Comparison of ENCODE assay signal across 8 cellular contexts in the genomic region with DNA sequence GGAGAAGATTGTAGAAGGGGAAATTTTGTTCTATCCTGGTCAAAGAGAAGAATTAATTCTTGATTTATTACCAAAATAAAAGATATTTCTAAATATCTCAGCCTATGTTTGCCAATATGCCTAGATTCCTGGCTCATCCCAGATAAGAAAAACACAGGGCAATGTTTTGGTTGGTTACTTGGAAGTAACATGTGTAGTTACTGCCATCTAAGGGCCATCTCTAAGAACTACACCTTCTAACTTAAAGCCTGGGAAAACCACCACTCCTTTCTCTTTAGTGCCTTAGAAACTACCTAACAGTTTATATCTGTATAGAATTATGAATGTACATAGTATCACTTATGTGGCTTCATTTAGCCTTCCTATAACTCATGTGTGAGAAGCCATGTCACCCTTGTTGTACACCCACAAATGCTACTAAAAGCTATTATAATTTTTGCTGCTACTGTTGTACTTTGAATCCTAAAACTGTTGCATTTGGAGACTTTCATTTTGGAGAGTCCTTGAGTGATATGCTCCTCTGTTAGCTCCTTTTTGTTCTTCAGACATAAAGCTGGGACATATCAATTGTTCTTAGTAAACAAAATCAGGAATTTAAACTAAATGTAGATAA. TPM values are rescaled to one million over a fixed set of nuclear protein-coding genes. Genes with fewer than 3 reads are reported as not detected.
DNase-seq lines count a peak whose midpoint lies in the region; ATAC-seq and TF ChIP-seq lines count a peak whose summit lies in the region.

No MANE protein-coding gene starts in this region.

- peak; percentile 22 for ATAC-seq in activated T-helper 17 cell treated with anti-CD3 and anti-CD28 coated beads, Interleukin-2, amount 50 U/mL, for 72 hours (replicated peaks)
- no peak for ATAC-seq in HG02759 (IDR thresholded peaks at IDR 0.05; ENCODE audit: unreplicated experiment)

- peaks cover 99% of the 10 kb centered on the region for H3K36me3 Mint-ChIP-seq in activated T-helper 17 cell treated with anti-CD3 and anti-CD28 coated beads, Interleukin-2, amount 50 U/mL, for 72 hours (ENCODE audit: low read depth)

- peaks cover 47% of the 10 kb centered on the region for H3K4me1 Mint-ChIP-seq in activated T-helper 17 cell treated with anti-CD3 and anti-CD28 coated beads, Interleukin-2, amount 50 U/mL, for 72 hours

- H3K27me3 Mint-ChIP-seq in activated T-helper 17 cell treated with anti-CD3 and anti-CD28 coated beads, Interleukin-2, amount 50 U/mL, for 72 hours: no peaks in the 10 kb centered on the region

- H3K36me3 ChIP-seq in cardiac muscle cell: no peaks in the 10 kb centered on the region

- TF ChIP-seq CTCF in GM12875 (IDR thresholded peaks at IDR 0.05; ENCODE audit: borderline replicate concordance, insufficient read depth, low read depth, low read length): peak; percentile 53; the same call in 1 of the 2 replicates
- TF ChIP-seq CTCF in cardiac muscle cell (IDR thresholded peaks at IDR 0.05; ENCODE audit: low read depth, low read length): peak; percentile 73

- DNase-seq in ACHN (peak; percentile 61), NCI-H2196 treated with DMSO at 0.1 percent for 48 hours (lab: John Stamatoyannopoulos, UW; ENCODE audit: unreplicated experiment) (peak; percentile 13), cardiac muscle cell (ENCODE audit: low read depth in 1 of 2, low spot score in 1 of 2) (peak; percentile 67 to 85), renal cortical epithelial cell (ENCODE audit: low read depth) (peak; percentile 83)
- DNase-seq in activated effector memory CD4-positive, alpha-beta T cell treated with anti-CD3 and anti-CD28 coated beads, Interleukin-2, amount 50 U/mL, for 16 hours: no peak

- no peak overlapping the region for H3K27ac ChIP-seq in cardiac muscle cell

- H3K9me3 Mint-ChIP-seq in activated T-helper 17 cell treated with anti-CD3 and anti-CD28 coated beads, Interleukin-2, amount 50 U/mL, for 72 hours: no peaks in the 10 kb centered on the region

- peak overlapping the region; percentile 95 for H3K4me3 Mint-ChIP-seq in activated T-helper 17 cell treated with anti-CD3 and anti-CD28 coated beads, Interleukin-2, amount 50 U/mL, for 72 hours

- H3K4me1 ChIP-seq in cardiac muscle cell (ENCODE audit: low read depth): no peaks in the 10 kb centered on the region

- in situ Hi-C loops in ACHN (cut with HindIII; ENCODE audit: low pct_ligation_motif_present, low pct_unique_long_range_greater_than_20kb, low sequenced_read_pairs): no loop called here

- H3K27me3 ChIP-seq in cardiac muscle cell: no peaks in the 10 kb centered on the region

- H3K27ac Mint-ChIP-seq in activated T-helper 17 cell treated with anti-CD3 and anti-CD28 coated beads, Interleukin-2, amount 50 U/mL, for 72 hours: peak overlapping the region; percentile 79

- H3K4me3 ChIP-seq in GM12875 (ENCODE audit: low read depth, low read length) (no peak overlapping the region), cardiac muscle cell (no peak overlapping the region)

- H3K9me3 ChIP-seq in cardiac muscle cell (ENCODE audit: low read depth): no peaks in the 10 kb centered on the region

RNA-seq across cellular contexts. Expression of gene AIM2, which starts 4.5 kb away (rescaled TPM):
- 100 to 1,000 TPM in 1 of 2 donors, 10 to 100 TPM in 1; 47.2 to 123 TPM for total RNA-seq in activated T-helper 17 cell treated with anti-CD3 and anti-CD28 coated beads, Interleukin-2, amount 50 U/mL, for 72 hours
- total RNA-seq in cardiac muscle cell (0.53 TPM in 1 of 2 replicates, not detected in the other), renal cortical epithelial cell (not detected in 2 replicates)
- not detected in 2 replicates for polyA plus RNA-seq in cardiac muscle cell

Comparison
In these comparisons a context has a peak if more than half of its experiments do, and no peak if none do; other contexts are left out.
1. RNA of gene AIM2, which starts 4.5 kb away (total RNA-seq): 47.2 to 123 TPM in activated T-helper 17 cell treated with anti-CD3 and anti-CD28 coated beads, Interleukin-2, amount 50 U/mL, for 72 hours; 0.53 TPM in cardiac muscle cell and not detected in renal cortical epithelial cell; every median in the first group is over 10 times any median in the second.